In the genomic region with DNA sequence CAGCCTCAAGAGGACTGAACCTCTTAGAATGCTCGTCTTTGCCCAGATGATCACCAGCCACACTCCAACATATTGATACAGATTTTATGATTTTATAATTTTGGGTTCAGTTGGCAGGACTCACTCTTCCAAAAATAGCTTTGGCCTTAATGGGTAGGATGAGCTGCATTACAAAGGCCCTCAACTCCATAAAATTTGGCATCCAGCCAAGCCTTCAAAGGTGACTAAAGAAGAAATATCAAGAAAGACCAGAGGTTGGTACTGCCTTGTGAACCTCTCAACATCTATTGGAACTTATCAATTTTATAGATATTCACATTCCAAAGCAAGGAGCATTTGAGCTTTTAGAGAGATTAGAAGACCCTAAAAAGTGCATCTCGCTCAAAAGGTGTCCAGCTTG, we compare ENCODE assay signal across 31 cellular contexts. TPM values are rescaled to one million over a fixed set of nuclear protein-coding genes. Genes with fewer than 3 reads are reported as not detected.
"Had no signal": no experiment of that assay in that cellular context is flagged by ENCODE, and none has a peak within 500 bp of the region (broad histone marks: within the 10 kb centered on the region; RNA-seq: fewer than 3 reads in every experiment).

No MANE protein-coding gene starts in this region.

- H3K4me2 ChIP-seq: smooth muscle cell had no signal

- H3K27ac ChIP-seq: esophagus squamous epithelium, heart right ventricle, left lung, neutrophil, pancreas, suprapubic skin, transverse colon, upper lobe of right lung, uterus had no signal

- H3K4me1 ChIP-seq: left lung, pancreas, upper lobe of right lung, uterus had no signal

- H3K36me3 ChIP-seq: esophagus squamous epithelium, heart right ventricle, left lung, neutrophil, pancreas, suprapubic skin, transverse colon, upper lobe of right lung, uterus had no signal

- ATAC-seq: effector memory CD8-positive, alpha-beta T cell; heart right ventricle; left cardiac atrium; left lung; mucosa of descending colon; natural killer cell treated with Interleukin-12 subunit alpha and Interleukin-12 subunit beta and Interleukin-15 and Interleukin-18, amount 100 ng/mL, for 72 hours; pancreas; sciatic nerve; stimulated activated naive CD8-positive, alpha-beta T cell treated with anti-CD3 and anti-CD28 coated beads, Interleukin-15, amount 100 ng/mL, for 72 hours; upper lobe of right lung had no signal

- FAIRE-seq: endometrium, islet of Langerhans, pancreas had no signal

- DNase-seq: dermis blood vessel endothelial cell; effector memory CD8-positive, alpha-beta T cell; erythroblast; esophagus squamous epithelium; foreskin melanocyte; glutamatergic neuron; heart right ventricle; hippocampal formation; left cardiac atrium; left lung; mesenchymal stem cell; mucosa of descending colon; naive B cell; pancreas; stimulated activated CD4-positive, alpha-beta T cell treated with anti-CD3 and anti-CD28 coated beads, Interleukin-12 subunit alpha, Interleukin-12 subunit beta, amount 100 ng/mL, for 4 hours; stimulated activated CD4-positive, alpha-beta T cell treated with anti-CD3 and anti-CD28 coated beads, Interleukin-1b, Interleukin-23, amount 100 ng/mL, for 48 hours; stimulated activated CD4-positive, alpha-beta T cell treated with anti-CD3 and anti-CD28 coated beads, Interleukin-4, amount 100 ng/mL, for 1 hour; stimulated activated CD8-positive, alpha-beta memory T cell treated with anti-CD3 and anti-CD28 coated beads, Interleukin-4, amount 100 ng/mL, for 48 hours; stimulated activated naive CD4-positive, alpha-beta T cell; stimulated activated naive CD8-positive, alpha-beta T cell treated with anti-CD3 and anti-CD28 coated beads, Interleukin-15, amount 100 ng/mL, for 72 hours; transverse colon; upper lobe of right lung; uterus had no signal

- H3K27me3 ChIP-seq: pancreas, uterus had no signal

- H3K9me3 ChIP-seq: esophagus squamous epithelium, mucosa of descending colon, neutrophil, pancreas, suprapubic skin, transverse colon, upper lobe of right lung, uterus had no signal

- H3K4me3 ChIP-seq: esophagus squamous epithelium, heart right ventricle, left lung, mucosa of descending colon, pancreas, smooth muscle cell, suprapubic skin, transverse colon, upper lobe of right lung, uterus had no signal

RNA-seq across cellular contexts. Expression of a gene that starts 48.4 kb away (rescaled TPM):
- total RNA-seq: dermis blood vessel endothelial cell, lung microvascular endothelial cell had no signal
